ENCODE assay signal across 16 cellular contexts in genomic region chr16:53949716-53950410, GRCh38.
DNase-seq lines count a peak whose midpoint lies in the region; ATAC-seq, FAIRE-seq and TF ChIP-seq lines count a peak whose summit lies in the region.
"Had no signal": no experiment of that assay in that cellular context is flagged by ENCODE, and none has a peak within 500 bp of the region (broad histone marks: within the 10 kb centered on the region; RNA-seq: fewer than 3 reads in every experiment).

No MANE protein-coding gene starts in this region.

- peak overlapping the region; percentile 65 for H3K4me3 Mint-ChIP-seq in activated B cell treated with CpG ODN at 0.5 μM for 24 hours
- no peak overlapping the region for H3K4me3 Mint-ChIP-seq in GM23338

- H3K79me2 ChIP-seq in GM23338 (replicated peaks; ENCODE audit: insufficient read depth): no peaks in the 10 kb centered on the region

- peaks cover 46% of the 10 kb centered on the region for H3K4me1 Mint-ChIP-seq in activated B cell treated with CpG ODN at 0.5 μM for 24 hours
- no peaks in the 10 kb centered on the region; the same call in 2 of the 3 replicates for H3K4me1 Mint-ChIP-seq in GM23338

- H3K27ac ChIP-seq in GM23338 (ENCODE audit: low read depth): no peak overlapping the region
- H3K27ac ChIP-seq: foreskin keratinocyte, left ventricle myocardium inferior, SK-N-MC had no signal

- H3K9me3 Mint-ChIP-seq in activated B cell treated with CpG ODN at 0.5 μM for 24 hours (no peaks in the 10 kb centered on the region), GM23338 (no peaks in the 10 kb centered on the region)

- peaks cover 4% of the 10 kb centered on the region; the same call in 1 of the 2 replicates for H4K20me1 ChIP-seq in GM23338 (replicated peaks; ENCODE audit: insufficient read depth)

- H3K36me3 Mint-ChIP-seq in activated B cell treated with CpG ODN at 0.5 μM for 24 hours (ENCODE audit: low read depth): no peaks in the 10 kb centered on the region
- no peaks in the 10 kb centered on the region for H3K36me3 Mint-ChIP-seq in GM23338 (ENCODE audit: low read depth)

- H3K4me1 ChIP-seq in GM23338 (ENCODE audit: insufficient read depth): no peaks in the 10 kb centered on the region

- no peak for FAIRE-seq in H54 (lab: Jason Lieb, UNC)

- CTCF ChIA-PET in activated B cell treated with CpG ODN at 0.5 μM for 24 hours (lab: Charles Lee): no interaction called here

- no peak overlapping the region for H3K4me2 ChIP-seq in GM23338

- TF ChIP-seq POLR2A in H54 (IDR thresholded peaks at IDR 0.05; ENCODE audit: low read depth, low read length): no peak

- no peaks in the 10 kb centered on the region for H3K36me3 ChIP-seq in GM23338 (ENCODE audit: insufficient read depth)
- H3K36me3 ChIP-seq: left ventricle myocardium inferior had no signal

- no peak overlapping the region for H3K4me3 ChIP-seq in GM23338
- H3K4me3 ChIP-seq: left ventricle myocardium inferior, SK-N-MC had no signal

- H3K27ac Mint-ChIP-seq in activated B cell treated with CpG ODN at 0.5 μM for 24 hours (peak overlapping the region; percentile 74), GM23338 (no peak overlapping the region)

- H3K27me3 ChIP-seq in GM23338 (ENCODE audit: insufficient read depth): no peaks in the 10 kb centered on the region
- H3K27me3 ChIP-seq: foreskin keratinocyte had no signal

- intact Hi-C loops in activated B cell treated with CpG ODN at 0.5 μM for 24 hours (cut with micrococcal nuclease): loop anchor here (5.0 kb wide), 2 partner anchors 1307 to 1752 kb away; no protein-coding TSS in a partner anchor

- peak; percentile 83 for DNase-seq in DMS79 treated with DMSO at 0.1 percent for 48 hours (lab: John Stamatoyannopoulos, UW)
- DNase-seq in activated B cell treated with CpG ODN at 0.5 μM for 24 hours: no peak
- DNase-seq in effector CD8-positive, alpha-beta T cell (lab: John Stamatoyannopoulos, UW): no peak
- no peak for DNase-seq in H54 (ENCODE audit: insufficient read length, low spot score)
- no peak for DNase-seq in MV-4-11 (lab: John Stamatoyannopoulos, UW)
- no peak for DNase-seq in GM23338 (ENCODE audit: low spot score)
- DNase-seq: activated CD4-positive, alpha-beta T cell treated with anti-CD3 and anti-CD28 coated beads for 4 hours; foreskin keratinocyte; HCEC 1CT; left ventricle myocardium inferior; occipital lobe; stimulated activated CD4-positive, alpha-beta T cell treated with anti-CD3 and anti-CD28 coated beads, Interleukin-15, amount 100 ng/mL, for 24 hours; stimulated activated naive CD4-positive, alpha-beta T cell had no signal

- H3F3A ChIP-seq in GM23338 (replicated peaks; ENCODE audit: low read depth): no peaks in the 10 kb centered on the region

- POLR2A ChIA-PET in activated B cell treated with CpG ODN at 0.5 μM for 24 hours (lab: Charles Lee): no interaction called here

- ATAC-seq in GM19035 (IDR thresholded peaks at IDR 0.05; ENCODE audit: unreplicated experiment): peak; percentile 63
- peak; percentile 67 for ATAC-seq in HG03342 (IDR thresholded peaks at IDR 0.05; ENCODE audit: unreplicated experiment)
- peak; percentile 45 for ATAC-seq in activated B cell treated with CpG ODN at 0.5 μM for 24 hours (ENCODE audit: low read depth)
- ATAC-seq in GM23338: no peak
- ATAC-seq: foreskin keratinocyte had no signal

- H3K27me3 Mint-ChIP-seq in activated B cell treated with CpG ODN at 0.5 μM for 24 hours (no peaks in the 10 kb centered on the region), GM23338 (ENCODE audit: insufficient read depth, low read depth, poor library complexity) (no peaks in the 10 kb centered on the region)

- no peak for TF ChIP-seq CTCF in activated B cell treated with CpG ODN at 0.5 μM for 24 hours (IDR thresholded peaks at IDR 0.05)
- TF ChIP-seq CTCF in GM23338 (conservative IDR thresholded peaks at IDR 0.05; ENCODE audit: low read depth in 2 of 2): no peak

- no peaks in the 10 kb centered on the region for H3K9me2 ChIP-seq in GM23338 (ENCODE audit: insufficient read depth)

- no peak overlapping the region for H2AFZ ChIP-seq in GM23338

TF ChIP-seq in GM23338, 12 proteins besides CTCF, POLR2A, EP300 and RAD21 (continues in another document):
- no peak for TF ChIP-seq JUNB (IDR thresholded peaks at IDR 0.05; ENCODE audit: unreplicated experiment)
- no peak for TF ChIP-seq EZH2 (IDR thresholded peaks at IDR 0.05; ENCODE audit: low read depth, unreplicated experiment)
- TF ChIP-seq, protein P1, sequence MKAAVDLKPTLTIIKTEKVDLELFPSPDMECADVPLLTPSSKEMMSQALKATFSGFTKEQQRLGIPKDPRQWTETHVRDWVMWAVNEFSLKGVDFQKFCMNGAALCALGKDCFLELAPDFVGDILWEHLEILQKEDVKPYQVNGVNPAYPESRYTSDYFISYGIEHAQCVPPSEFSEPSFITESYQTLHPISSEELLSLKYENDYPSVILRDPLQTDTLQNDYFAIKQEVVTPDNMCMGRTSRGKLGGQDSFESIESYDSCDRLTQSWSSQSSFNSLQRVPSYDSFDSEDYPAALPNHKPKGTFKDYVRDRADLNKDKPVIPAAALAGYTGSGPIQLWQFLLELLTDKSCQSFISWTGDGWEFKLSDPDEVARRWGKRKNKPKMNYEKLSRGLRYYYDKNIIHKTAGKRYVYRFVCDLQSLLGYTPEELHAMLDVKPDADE (IDR thresholded peaks at IDR 0.05): no peak
- TF ChIP-seq NANOG (IDR thresholded peaks at IDR 0.05; ENCODE audit: borderline replicate concordance): no peak
- TF ChIP-seq CREB1 (CRISPR knock-in tag; IDR thresholded peaks at IDR 0.05; ENCODE audit: low read depth): no peak
- TF ChIP-seq, protein P2, sequence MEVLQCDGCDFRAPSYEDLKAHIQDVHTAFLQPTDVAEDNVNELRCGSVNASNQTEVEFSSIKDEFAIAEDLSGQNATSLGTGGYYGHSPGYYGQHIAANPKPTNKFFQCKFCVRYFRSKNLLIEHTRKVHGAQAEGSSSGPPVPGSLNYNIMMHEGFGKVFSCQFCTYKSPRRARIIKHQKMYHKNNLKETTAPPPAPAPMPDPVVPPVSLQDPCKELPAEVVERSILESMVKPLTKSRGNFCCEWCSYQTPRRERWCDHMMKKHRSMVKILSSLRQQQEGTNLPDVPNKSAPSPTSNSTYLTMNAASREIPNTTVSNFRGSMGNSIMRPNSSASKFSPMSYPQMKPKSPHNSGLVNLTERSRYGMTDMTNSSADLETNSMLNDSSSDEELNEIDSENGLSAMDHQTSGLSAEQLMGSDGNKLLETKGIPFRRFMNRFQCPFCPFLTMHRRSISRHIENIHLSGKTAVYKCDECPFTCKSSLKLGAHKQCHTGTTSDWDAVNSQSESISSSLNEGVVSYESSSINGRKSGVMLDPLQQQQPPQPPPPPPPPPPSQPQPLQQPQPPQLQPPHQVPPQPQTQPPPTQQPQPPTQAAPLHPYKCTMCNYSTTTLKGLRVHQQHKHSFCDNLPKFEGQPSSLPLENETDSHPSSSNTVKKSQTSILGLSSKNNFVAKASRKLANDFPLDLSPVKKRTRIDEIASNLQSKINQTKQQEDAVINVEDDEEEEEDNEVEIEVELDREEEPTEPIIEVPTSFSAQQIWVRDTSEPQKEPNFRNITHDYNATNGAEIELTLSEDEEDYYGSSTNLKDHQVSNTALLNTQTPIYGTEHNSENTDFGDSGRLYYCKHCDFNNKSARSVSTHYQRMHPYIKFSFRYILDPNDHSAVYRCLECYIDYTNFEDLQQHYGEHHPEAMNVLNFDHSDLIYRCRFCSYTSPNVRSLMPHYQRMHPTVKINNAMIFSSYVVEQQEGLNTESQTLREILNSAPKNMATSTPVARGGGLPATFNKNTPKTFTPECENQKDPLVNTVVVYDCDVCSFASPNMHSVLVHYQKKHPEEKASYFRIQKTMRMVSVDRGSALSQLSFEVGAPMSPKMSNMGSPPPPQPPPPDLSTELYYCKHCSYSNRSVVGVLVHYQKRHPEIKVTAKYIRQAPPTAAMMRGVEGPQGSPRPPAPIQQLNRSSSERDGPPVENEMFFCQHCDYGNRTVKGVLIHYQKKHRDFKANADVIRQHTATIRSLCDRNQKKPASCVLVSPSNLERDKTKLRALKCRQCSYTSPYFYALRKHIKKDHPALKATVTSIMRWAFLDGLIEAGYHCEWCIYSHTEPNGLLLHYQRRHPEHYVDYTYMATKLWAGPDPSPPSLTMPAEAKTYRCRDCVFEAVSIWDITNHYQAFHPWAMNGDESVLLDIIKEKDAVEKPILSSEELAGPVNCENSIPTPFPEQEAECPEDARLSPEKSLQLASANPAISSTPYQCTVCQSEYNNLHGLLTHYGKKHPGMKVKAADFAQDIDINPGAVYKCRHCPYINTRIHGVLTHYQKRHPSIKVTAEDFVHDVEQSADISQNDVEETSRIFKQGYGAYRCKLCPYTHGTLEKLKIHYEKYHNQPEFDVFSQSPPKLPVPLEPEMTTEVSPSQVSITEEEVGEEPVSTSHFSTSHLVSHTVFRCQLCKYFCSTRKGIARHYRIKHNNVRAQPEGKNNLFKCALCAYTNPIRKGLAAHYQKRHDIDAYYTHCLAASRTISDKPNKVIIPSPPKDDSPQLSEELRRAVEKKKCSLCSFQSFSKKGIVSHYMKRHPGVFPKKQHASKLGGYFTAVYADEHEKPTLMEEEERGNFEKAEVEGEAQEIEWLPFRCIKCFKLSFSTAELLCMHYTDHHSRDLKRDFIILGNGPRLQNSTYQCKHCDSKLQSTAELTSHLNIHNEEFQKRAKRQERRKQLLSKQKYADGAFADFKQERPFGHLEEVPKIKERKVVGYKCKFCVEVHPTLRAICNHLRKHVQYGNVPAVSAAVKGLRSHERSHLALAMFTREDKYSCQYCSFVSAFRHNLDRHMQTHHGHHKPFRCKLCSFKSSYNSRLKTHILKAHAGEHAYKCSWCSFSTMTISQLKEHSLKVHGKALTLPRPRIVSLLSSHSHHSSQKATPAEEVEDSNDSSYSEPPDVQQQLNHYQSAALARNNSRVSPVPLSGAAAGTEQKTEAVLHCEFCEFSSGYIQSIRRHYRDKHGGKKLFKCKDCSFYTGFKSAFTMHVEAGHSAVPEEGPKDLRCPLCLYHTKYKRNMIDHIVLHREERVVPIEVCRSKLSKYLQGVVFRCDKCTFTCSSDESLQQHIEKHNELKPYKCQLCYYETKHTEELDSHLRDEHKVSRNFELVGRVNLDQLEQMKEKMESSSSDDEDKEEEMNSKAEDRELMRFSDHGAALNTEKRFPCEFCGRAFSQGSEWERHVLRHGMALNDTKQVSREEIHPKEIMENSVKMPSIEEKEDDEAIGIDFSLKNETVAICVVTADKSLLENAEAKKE (CRISPR knock-in tag; IDR thresholded peaks at IDR 0.05): no peak
- no peak for TF ChIP-seq ZNF331 (CRISPR knock-in tag; IDR thresholded peaks at IDR 0.05; ENCODE audit: low read depth)
- no peak for TF ChIP-seq EZH2phosphoT487 (IDR thresholded peaks at IDR 0.05; ENCODE audit: unreplicated experiment)
